In the genomic region with DNA sequence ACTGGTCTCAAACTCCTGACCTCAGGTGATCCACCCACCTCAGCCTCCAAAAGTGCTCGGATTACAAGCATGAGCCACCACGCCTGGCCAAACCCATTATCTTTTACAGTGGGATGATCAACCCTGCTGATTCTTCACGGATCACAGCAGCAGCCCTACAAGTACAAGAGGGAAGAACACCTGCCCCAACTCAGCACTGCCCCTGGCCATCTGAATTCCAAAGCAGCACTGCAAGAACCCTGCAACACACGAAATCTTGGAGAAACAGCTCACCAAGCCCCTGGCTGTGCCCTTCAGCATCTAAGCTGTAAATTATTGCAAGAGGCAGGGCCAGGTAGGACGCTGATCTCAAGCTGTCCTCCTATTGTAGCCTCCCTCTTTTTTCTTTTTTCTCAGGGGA, we compare ENCODE assay signal across 35 cellular contexts.
"Had no signal": no experiment of that assay in that cellular context is flagged by ENCODE, and none has a peak within 500 bp of the region (broad histone marks: within the 10 kb centered on the region; RNA-seq: fewer than 3 reads in every experiment).

No MANE protein-coding gene starts in this region.

- H3K4me2 ChIP-seq: KMS-11 had no signal

- H3K4me3 ChIP-seq: MG63 had no signal

- H3K27me3 ChIP-seq: MG63 had no signal

- H3K36me3 ChIP-seq: MG63 had no signal

- H3K9ac ChIP-seq: KMS-11 had no signal

- H3K9me3 ChIP-seq: MG63 had no signal

- DNase-seq: Karpas-422, Kasumi-1, MG63, MM.1S, MV-4-11, NCI-H1048, NCI-H1092, NCI-H1092 treated with DMSO at 0.1 percent for 48 hours, NCI-H1105, NCI-H1105 treated with DMSO at 0.1 percent for 48 hours, NCI-H1417, NCI-H1417 treated with DMSO at 0.1 percent for 48 hours, NCI-H1436, NCI-H1436 treated with DMSO at 0.1 percent for 48 hours, NCI-H146, NCI-H1694, NCI-H1694 treated with DMSO at 0.1 percent for 48 hours, NCI-H187, NCI-H187 treated with DMSO at 0.1 percent for 48 hours, NCI-H1930, NCI-H2029, NCI-H2029 treated with DMSO at 0.1 percent for 48 hours, NCI-H2081, NCI-H2081 treated with DMSO at 0.1 percent for 48 hours, NCI-H2107, NCI-H2171, NCI-H2171 treated with DMSO at 0.1 percent for 48 hours, NCI-H2227 treated with DMSO at 0.1 percent for 48 hours, NCI-H345, NCI-H446, NCI-H446 treated with DMSO at 0.1 percent for 48 hours, NCI-H510A, NCI-H510A treated with DMSO at 0.1 percent for 48 hours, NCI-H524 had no signal

- H3K27ac ChIP-seq: KMS-11 had no signal
